Comparison of ENCODE assay signal across 23 cellular contexts in genomic region chr9:36431078-36431477, GRCh38. TPM values are rescaled to one million over a fixed set of nuclear protein-coding genes. Genes with fewer than 3 reads are reported as not detected.
A peak's percentile ranks its signal among the peaks of the same experiment; 100 is the strongest.
DNase-seq lines count a peak whose midpoint lies in the region; ATAC-seq and TF ChIP-seq lines count a peak whose summit lies in the region.
"Had no signal": no experiment of that assay in that cellular context is flagged by ENCODE, and none has a peak within 500 bp of the region (broad histone marks: within the 10 kb centered on the region; RNA-seq: fewer than 3 reads in every experiment).

No MANE protein-coding gene starts in this region.

- no peak overlapping the region for H3K23ac ChIP-seq in H9 (ENCODE audit: insufficient read length, low read depth, low read length)

- H3K4me1 Mint-ChIP-seq in H9 (peaks cover 19 to 32% of the 10 kb centered on the region in 2 experiments), T-helper 17 cell (peaks cover 29% of the 10 kb centered on the region)
- H3K4me1 Mint-ChIP-seq in activated naive CD8-positive, alpha-beta T cell treated with anti-CD3 and anti-CD28 coated beads, Interleukin-2, amount 50 U/mL, for 24 hours: peaks cover 12% of the 10 kb centered on the region

- peaks cover 0 to 3% of the 10 kb centered on the region in 2 experiments; a peak in 2 of 5 replicates for H3K9me3 Mint-ChIP-seq in H9
- H3K9me3 Mint-ChIP-seq in activated naive CD8-positive, alpha-beta T cell treated with anti-CD3 and anti-CD28 coated beads, Interleukin-2, amount 50 U/mL, for 24 hours: no peaks in the 10 kb centered on the region
- H3K9me3 Mint-ChIP-seq: CD8-positive, alpha-beta T cell; IgD-negative memory B cell had no signal

- H3K27ac ChIP-seq in H9 (ENCODE audit: insufficient read length, low read depth, low read length) (no peak overlapping the region), stomach (no peak overlapping the region)
- H3K27ac ChIP-seq: KMS-11, Peyer's patch, SK-N-MC had no signal

- H3K56ac ChIP-seq in H9 (ENCODE audit: insufficient read length, low read depth, low read length): no peak overlapping the region

- H3K4me1 ChIP-seq in H9 (ENCODE audit: insufficient read depth, low read length) (no peaks in the 10 kb centered on the region; the same call in 1 of the 2 replicates), stomach (no peaks in the 10 kb centered on the region)
- H3K4me1 ChIP-seq: Peyer's patch had no signal

- no peak for TF ChIP-seq POLR2A in stomach (IDR thresholded peaks at IDR 0.05)

- DNase-seq in GM12864 (ENCODE audit: low read depth): no peak
- DNase-seq in H9: no peak
- DNase-seq in T-helper 17 cell: no peak
- peak; percentile 8 for DNase-seq in germinal center (ENCODE audit: low spot score)
- no peak for DNase-seq in DMS114 treated with DMSO at 0.1 percent for 48 hours (lab: John Stamatoyannopoulos, UW; ENCODE audit: unreplicated experiment)
- DNase-seq in activated naive CD8-positive, alpha-beta T cell treated with anti-CD3 and anti-CD28 coated beads, Interleukin-2, amount 50 U/mL, for 24 hours: no peak
- no peak for DNase-seq in stomach
- DNase-seq: C1 segment of cervical spinal cord; Caco-2; CD8-positive, alpha-beta T cell; DMS79; GF-D8; NCI-H1048; NCI-H1417; NCI-H1694; NCI-H2029 treated with DMSO at 0.1 percent for 48 hours; NCI-H526 treated with DMSO at 0.1 percent for 48 hours; Peyer's patch; SIG-M5 had no signal

- no peak for TF ChIP-seq EP300 in stomach (IDR thresholded peaks at IDR 0.05)

- H3K27ac Mint-ChIP-seq in H9 (no peak overlapping the region), T-helper 17 cell (peak overlapping the region; percentile 21)
- no peak overlapping the region for H3K27ac Mint-ChIP-seq in activated naive CD8-positive, alpha-beta T cell treated with anti-CD3 and anti-CD28 coated beads, Interleukin-2, amount 50 U/mL, for 24 hours
- H3K27ac Mint-ChIP-seq: CD8-positive, alpha-beta T cell had no signal

- intact Hi-C loops in stomach (cut with DNase I; ENCODE audit: low total_unique reads): no loop called here

- no peak overlapping the region for H3K14ac ChIP-seq in H9 (ENCODE audit: insufficient read depth, low read length)

- H2AK5ac ChIP-seq in H9 (ENCODE audit: insufficient read length, low read length): no peak overlapping the region

- H3K4me2 ChIP-seq in H9 (ENCODE audit: insufficient read depth, insufficient read length, low read length): no peak overlapping the region
- H3K4me2 ChIP-seq: KMS-11 had no signal

- ATAC-seq in T-helper 17 cell: no peak
- no peak for ATAC-seq in activated naive CD8-positive, alpha-beta T cell treated with anti-CD3 and anti-CD28 coated beads, Interleukin-2, amount 50 U/mL, for 24 hours
- ATAC-seq in HG03025 (IDR thresholded peaks at IDR 0.05; ENCODE audit: low FRiP score, unreplicated experiment): no peak
- ATAC-seq: CD8-positive, alpha-beta T cell had no signal

- H3K9ac ChIP-seq in H9 (ENCODE audit: extremely low read depth, insufficient read length, low read length): no peak overlapping the region
- H3K9ac ChIP-seq: KMS-11 had no signal

- no CpG with 5 or more reads among the region's 4 CpGs for WGBS in H9 (ENCODE audit: extremely low coverage, insufficient read length, low lambda C conversion rate)
- 93 to 96% (median 95%) methylated on average over 4 of the region's 4 CpGs for WGBS in stomach, 5 donors

- H2BK120ac ChIP-seq in H9 (ENCODE audit: low read depth, low read length, poor library complexity, severe bottlenecking): no peak overlapping the region

- H3K18ac ChIP-seq in H9 (ENCODE audit: insufficient read length, low read depth, low read length): no peak overlapping the region

- H4K8ac ChIP-seq in H9 (replicated peaks; ENCODE audit: insufficient read length, low read depth, low read length): no peak overlapping the region

- H3K27me3 Mint-ChIP-seq in H9 (ENCODE audit: low read depth) (no peaks in the 10 kb centered on the region), T-helper 17 cell (no peaks in the 10 kb centered on the region)
- no peaks in the 10 kb centered on the region for H3K27me3 Mint-ChIP-seq in activated naive CD8-positive, alpha-beta T cell treated with anti-CD3 and anti-CD28 coated beads, Interleukin-2, amount 50 U/mL, for 24 hours
- H3K27me3 Mint-ChIP-seq: IgD-negative memory B cell had no signal

- peaks cover 0 to 14% (median 5%) of the 10 kb centered on the region in 4 donors for H3K36me3 ChIP-seq in stomach

- H3K4me3 ChIP-seq in GM12864 (ENCODE audit: low read depth, low read length) (no peak overlapping the region), stomach (no peak overlapping the region)
- H3K4me3 ChIP-seq: Peyer's patch, SK-N-MC had no signal

- H2BK12ac ChIP-seq in H9 (ENCODE audit: insufficient read length, low read depth, low read length): no peak overlapping the region

- H3K4me3 Mint-ChIP-seq in H9 (no peak overlapping the region), T-helper 17 cell (no peak overlapping the region)
- no peak overlapping the region for H3K4me3 Mint-ChIP-seq in activated naive CD8-positive, alpha-beta T cell treated with anti-CD3 and anti-CD28 coated beads, Interleukin-2, amount 50 U/mL, for 24 hours
- H3K4me3 Mint-ChIP-seq: CD8-positive, alpha-beta T cell; IgD-negative memory B cell had no signal

- H2BK5ac ChIP-seq in H9 (ENCODE audit: insufficient read length, low read length): no peak overlapping the region

- H4K20me1 ChIP-seq in H9 (ENCODE audit: control insufficient read depth, insufficient read depth, insufficient read length): no peaks in the 10 kb centered on the region

- H3K23me2 ChIP-seq in H9 (ENCODE audit: insufficient read length, low read depth, low read length, poor library complexity, severe bottlenecking): no peaks in the 10 kb centered on the region

- no peak overlapping the region for H2BK15ac ChIP-seq in H9 (ENCODE audit: low read depth, low read length)

- H3K9me3 ChIP-seq in H9 (ENCODE audit: control insufficient read depth, low read depth, low read length): no peaks in the 10 kb centered on the region
- H3K9me3 ChIP-seq in T-helper 17 cell (ENCODE audit: control insufficient read depth, low read length, poor library complexity, severe bottlenecking): no peaks in the 10 kb centered on the region
- H3K9me3 ChIP-seq in stomach: no peaks in the 10 kb centered on the region
- H3K9me3 ChIP-seq: Caco-2, Peyer's patch had no signal

- H3K27me3 ChIP-seq in H9 (ENCODE audit: insufficient read depth, low read length): no peaks in the 10 kb centered on the region
- H3K27me3 ChIP-seq in stomach: no peaks in the 10 kb centered on the region
- H3K27me3 ChIP-seq: Peyer's patch had no signal

- no peak overlapping the region for H4K91ac ChIP-seq in H9 (ENCODE audit: insufficient read length, low read depth, low read length)

- peaks cover 10% of the 10 kb centered on the region; the same call in 1 of the 2 replicates for H3K79me2 ChIP-seq in H9 (ENCODE audit: insufficient read depth, low read length)

- H3K36me3 Mint-ChIP-seq in H9 (ENCODE audit: insufficient read depth in 1 of 3, low read depth in 3 of 3) (peaks cover 11 to 26% (median 21%) of the 10 kb centered on the region in 3 experiments), T-helper 17 cell (ENCODE audit: low read depth) (no peaks in the 10 kb centered on the region)
- peaks cover 9% of the 10 kb centered on the region for H3K36me3 Mint-ChIP-seq in activated naive CD8-positive, alpha-beta T cell treated with anti-CD3 and anti-CD28 coated beads, Interleukin-2, amount 50 U/mL, for 24 hours (ENCODE audit: low read depth)
- H3K36me3 Mint-ChIP-seq: IgD-negative memory B cell had no signal

- H3T11ph ChIP-seq in H9 (ENCODE audit: low read length): no peak overlapping the region

- no peak overlapping the region for H2BK20ac ChIP-seq in H9 (ENCODE audit: low read depth, low read length, poor library complexity, severe bottlenecking)

- no peak overlapping the region for H2AFZ ChIP-seq in H9 (ENCODE audit: low read length)

- no peak overlapping the region for H3K4ac ChIP-seq in H9 (ENCODE audit: low read depth, low read length)

- no peak overlapping the region for H4K5ac ChIP-seq in H9 (ENCODE audit: insufficient read length, low read depth, low read length)

- TF ChIP-seq CTCF in GM12864 (IDR thresholded peaks at IDR 0.05; ENCODE audit: low read depth, low read length, missing control alignments): peak; percentile 16
- TF ChIP-seq CTCF in H9 (conservative IDR thresholded peaks at IDR 0.05): peak; percentile 38; the same call in 1 of the 3 replicates
- TF ChIP-seq CTCF in stomach (IDR thresholded peaks at IDR 0.05): no peak

- peaks cover 17% of the 10 kb centered on the region for H3K79me1 ChIP-seq in H9 (ENCODE audit: insufficient read depth, low read depth, low read length, poor library complexity, severe bottlenecking)

RNA-seq across cellular contexts. Expression of gene RNF38, which starts 31.0 kb away (rescaled TPM):
- total RNA-seq in H9 (2021): 58.8 and 60.2 TPM in 2 replicates
- total RNA-seq in T-helper 17 cell: 10 to 100 TPM; 87.3 to 94.4 TPM
- 10 to 100 TPM; 15.2 to 33.2 (median 22.9) TPM for total RNA-seq in stomach
- 10 to 100 TPM in 1 of 3 donors, 1 to 10 TPM in 2; 7.3 to 10.4 (median 8.0) TPM for polyA plus RNA-seq in stomach

Comparison
In these comparisons a context has a peak if more than half of its experiments do, and no peak if none do; other contexts are left out.
1. CTCF ChIP-seq: peak in GM12864 (single experiment) and H9 (single experiment); none in stomach (0 of 7).